35 cellular contexts compared by ENCODE assay signal in the genomic region with DNA sequence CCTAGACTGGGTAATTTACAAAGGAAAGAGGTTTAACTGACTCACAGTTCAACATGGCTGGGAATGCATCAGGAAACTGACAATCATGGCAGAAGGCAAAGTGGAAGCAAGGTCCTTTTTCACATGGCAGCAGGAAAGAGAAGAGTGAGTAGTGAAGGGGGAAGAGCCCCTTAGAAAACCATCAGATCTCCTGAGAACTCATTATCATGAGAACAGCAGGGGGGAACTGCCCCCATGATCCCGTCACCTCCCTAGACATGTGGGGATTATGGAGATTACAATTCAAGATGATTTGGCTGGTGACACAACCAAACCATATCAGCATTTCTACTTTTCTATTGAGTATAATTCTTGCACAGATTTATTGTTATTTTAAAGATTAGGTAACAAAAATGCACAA.
"Had no signal": no experiment of that assay in that cellular context is flagged by ENCODE, and none has a peak within 500 bp of the region (broad histone marks: within the 10 kb centered on the region; RNA-seq: fewer than 3 reads in every experiment).

No MANE protein-coding gene starts in this region.

- H3K9me3 ChIP-seq: MG63 had no signal

- H3K36me3 ChIP-seq: brain microvascular endothelial cell, MG63 had no signal

- H3K27ac ChIP-seq: brain microvascular endothelial cell, PC-9, RWPE1 had no signal

- H3K27me3 Mint-ChIP-seq: activated B cell treated with CpG ODN at 0.5 μM for 24 hours; activated CD4-positive, alpha-beta memory T cell treated with anti-CD3 and anti-CD28 coated beads for 36 hours; activated CD8-positive, alpha-beta memory T cell treated with anti-CD3 and anti-CD28 coated beads, Interleukin-2, amount 10 ng/mL, durations not matched to agents 7 days and 5 days; activated naive CD8-positive, alpha-beta T cell treated with anti-CD3 and anti-CD28 coated beads for 36 hours; activated T-helper 17 cell treated with anti-CD3 and anti-CD28 coated beads, Interleukin-2, amount 50 U/mL, for 72 hours had no signal

- H3K4me1 Mint-ChIP-seq: activated B cell treated with CpG ODN at 0.5 μM for 24 hours; activated CD8-positive, alpha-beta memory T cell treated with anti-CD3 and anti-CD28 coated beads, Interleukin-2, amount 10 ng/mL, durations not matched to agents 7 days and 5 days; activated naive CD8-positive, alpha-beta T cell treated with anti-CD3 and anti-CD28 coated beads for 36 hours; activated T-helper 17 cell treated with anti-CD3 and anti-CD28 coated beads, Interleukin-2, amount 50 U/mL, for 72 hours had no signal

- H3K27me3 ChIP-seq: brain microvascular endothelial cell, MG63 had no signal

- DNase-seq: activated B cell treated with CpG ODN at 0.5 μM for 24 hours; activated CD4-positive, alpha-beta memory T cell treated with anti-CD3 and anti-CD28 coated beads for 36 hours; activated CD4-positive, alpha-beta T cell treated with anti-CD3 and anti-CD28 coated beads for 4 hours; activated CD4-positive, alpha-beta T cell treated with anti-CD3 and anti-CD28 coated beads, Interleukin-2, amount 50 U/mL, for 1 hour; activated CD4-positive, CD25-positive, alpha-beta regulatory T cell treated with anti-CD3 and anti-CD28 coated beads, Interleukin-2, amount 50 U/mL, for 72 hours; activated CD8-positive, alpha-beta memory T cell treated with anti-CD3 and anti-CD28 coated beads for 24 hours; activated CD8-positive, alpha-beta memory T cell treated with anti-CD3 and anti-CD28 coated beads, Interleukin-2, amount 10 ng/mL, durations not matched to agents 7 days and 5 days; activated CD8-positive, alpha-beta memory T cell treated with anti-CD3 and anti-CD28 coated beads, Interleukin-2, amount 50 U/mL, for 48 hours; activated effector memory CD4-positive, alpha-beta T cell treated with anti-CD3 and anti-CD28 coated beads, Interleukin-2, amount 50 U/mL, for 16 hours; activated naive CD4-positive, alpha-beta T cell; activated naive CD4-positive, alpha-beta T cell treated with anti-CD3 and anti-CD28 coated beads, Interleukin-2, amount 50 U/mL, for 16 hours; activated naive CD8-positive, alpha-beta T cell treated with anti-CD3 and anti-CD28 coated beads for 36 hours; activated T-cell treated with anti-CD3 and anti-CD28 coated beads, Interleukin-2, amount 50 U/mL, for 72 hours; amniotic stem cell; aorta; brain microvascular endothelial cell; central memory CD4-positive, alpha-beta T cell; Kasumi-1; KG1; MG63; NCI-H1092; NCI-H146; NCI-H187; NCI-H2029 treated with DMSO at 0.1 percent for 48 hours; NCI-H2107; NCI-H345; NCI-H526 treated with DMSO at 0.1 percent for 48 hours; NCI-H774; PC-9; SIG-M5 had no signal

- H3K36me3 Mint-ChIP-seq: activated CD4-positive, alpha-beta memory T cell treated with anti-CD3 and anti-CD28 coated beads for 36 hours; activated CD8-positive, alpha-beta memory T cell treated with anti-CD3 and anti-CD28 coated beads, Interleukin-2, amount 10 ng/mL, durations not matched to agents 7 days and 5 days; activated naive CD8-positive, alpha-beta T cell treated with anti-CD3 and anti-CD28 coated beads for 36 hours had no signal

- ATAC-seq: activated CD8-positive, alpha-beta memory T cell treated with anti-CD3 and anti-CD28 coated beads, Interleukin-2, amount 10 ng/mL, durations not matched to agents 7 days and 5 days; activated T-cell treated with anti-CD3 and anti-CD28 coated beads, Interleukin-2, amount 50 U/mL, for 72 hours; activated T-helper 17 cell treated with anti-CD3 and anti-CD28 coated beads, Interleukin-2, amount 50 U/mL, for 72 hours; Right ventricle myocardium inferior had no signal

- H2AFZ ChIP-seq: PC-9 had no signal

- H3K4me2 ChIP-seq: PC-9 had no signal

- H3K4me3 ChIP-seq: MG63, PC-9 had no signal

- H3K4me3 Mint-ChIP-seq: activated B cell treated with CpG ODN at 0.5 μM for 24 hours; activated CD4-positive, alpha-beta memory T cell treated with anti-CD3 and anti-CD28 coated beads for 36 hours; activated CD8-positive, alpha-beta memory T cell treated with anti-CD3 and anti-CD28 coated beads, Interleukin-2, amount 10 ng/mL, durations not matched to agents 7 days and 5 days; activated naive CD8-positive, alpha-beta T cell treated with anti-CD3 and anti-CD28 coated beads for 36 hours; activated T-cell treated with anti-CD3 and anti-CD28 coated beads, Interleukin-2, amount 50 U/mL, for 72 hours; activated T-helper 17 cell treated with anti-CD3 and anti-CD28 coated beads, Interleukin-2, amount 50 U/mL, for 72 hours; T-helper 1 cell treated with Interleukin-12 subunit alpha and Interleukin-12 subunit beta and Interleukin-4 antibody, amounts not matched to agents 30 μg/mL and 1 μg/mL, for 36 hours; T-helper 2 cell treated with Interferon-gamma antibody and Interleukin-4, amounts not matched to agents 5 μg/mL and 100 μg/mL, for 36 hours had no signal

- H3K27ac Mint-ChIP-seq: activated B cell treated with CpG ODN at 0.5 μM for 24 hours; activated CD4-positive, alpha-beta memory T cell treated with anti-CD3 and anti-CD28 coated beads for 36 hours; activated CD8-positive, alpha-beta memory T cell treated with anti-CD3 and anti-CD28 coated beads, Interleukin-2, amount 10 ng/mL, durations not matched to agents 7 days and 5 days; activated naive CD8-positive, alpha-beta T cell treated with anti-CD3 and anti-CD28 coated beads for 36 hours; activated T-cell treated with anti-CD3 and anti-CD28 coated beads, Interleukin-2, amount 50 U/mL, for 72 hours; activated T-helper 17 cell treated with anti-CD3 and anti-CD28 coated beads, Interleukin-2, amount 50 U/mL, for 72 hours; T-helper 1 cell treated with Interleukin-12 subunit alpha and Interleukin-12 subunit beta and Interleukin-4 antibody, amounts not matched to agents 30 μg/mL and 1 μg/mL, for 36 hours; T-helper 2 cell treated with Interferon-gamma antibody and Interleukin-4, amounts not matched to agents 5 μg/mL and 100 μg/mL, for 36 hours had no signal
